ENCODE assay signal across 1 cellular context in genomic region chr3:158846803-158847465, GRCh38.
A peak's percentile ranks its signal among the peaks of the same experiment; 100 is the strongest.
TF ChIP-seq lines count a peak whose summit lies in the region.

No MANE protein-coding gene starts in this region.

TF ChIP-seq in GM12878, 131 proteins besides CTCF, POLR2A, EP300 and RAD21 (continued from another document):
- TF ChIP-seq NFIC (IDR thresholded peaks at IDR 0.05; ENCODE audit: low read depth, low read length) (0 out of 2 replicates have a peak, but pooled peaks have one; percentile 33), ATF2 (IDR thresholded peaks at IDR 0.05; ENCODE audit: low read length) (0 out of 2 replicates have a peak, but pooled peaks have one; percentile 32)
